In genomic region chr12:15001733-15002471, GRCh38 we compare ENCODE assay signal across 9 cellular contexts. TPM values are rescaled to one million over a fixed set of nuclear protein-coding genes. Genes with fewer than 3 reads are reported as not detected.
DNase-seq lines count a peak whose midpoint lies in the region; ATAC-seq and TF ChIP-seq lines count a peak whose summit lies in the region.
"Had no signal": no experiment of that assay in that cellular context is flagged by ENCODE, and none has a peak within 500 bp of the region (broad histone marks: within the 10 kb centered on the region; RNA-seq: fewer than 3 reads in every experiment).

No MANE protein-coding gene starts in this region.

- ATAC-seq in esophagus mucosa = no peak
- no peak for ATAC-seq in GM19455 (IDR thresholded peaks at IDR 0.05; ENCODE audit: unreplicated experiment)

- peaks cover 53% of the 10 kb centered on the region for H3K4me1 ChIP-seq in muscle layer of colon (ENCODE audit: insufficient read depth, low read length)
- peaks cover 15% of the 10 kb centered on the region for H3K4me1 ChIP-seq in vagina

- H3K27me3 ChIP-seq in muscle layer of colon (ENCODE audit: control insufficient read depth in 1 of 2, insufficient read depth in 2 of 2, low read length in 2 of 2) (no peaks in the 10 kb centered on the region), vagina (no peaks in the 10 kb centered on the region)

- H3K9me3 ChIP-seq in muscle layer of colon (ENCODE audit: low read length) = no peaks in the 10 kb centered on the region
- H3K9me3 ChIP-seq in vagina = no peaks in the 10 kb centered on the region

- H3K4me3 ChIP-seq in fibroblast of mammary gland (ENCODE audit: control insufficient read depth, low read depth, low read length) = no peak overlapping the region
- peak overlapping the region in 1 of 2 donors; percentile 17 for H3K4me3 ChIP-seq in muscle layer of colon (ENCODE audit: low read depth in 1 of 2, low read length in 2 of 2)
- H3K4me3 ChIP-seq in vagina = no peak overlapping the region

- TF ChIP-seq CTCF in fibroblast of mammary gland (conservative IDR thresholded peaks at IDR 0.05; ENCODE audit: control insufficient read depth, insufficient read depth, low read depth, low read length) (no peak), vagina (IDR thresholded peaks at IDR 0.05) (no peak)

- H3K36me3 ChIP-seq in muscle layer of colon (ENCODE audit: insufficient read depth, low read length) (no peaks in the 10 kb centered on the region), vagina (no peaks in the 10 kb centered on the region)

- TF ChIP-seq POLR2A in vagina (IDR thresholded peaks at IDR 0.05) = no peak

- peak; percentile 50 for DNase-seq in NCI-H2107 treated with DMSO at 0.1 percent for 48 hours (lab: John Stamatoyannopoulos, UW; ENCODE audit: unreplicated experiment)
- no peak for DNase-seq in NCI-H2107 (lab: John Stamatoyannopoulos, UW)
- peak; percentile 35 for DNase-seq in fibroblast of mammary gland (ENCODE audit: low read depth)
- no peak for DNase-seq in vagina (ENCODE audit: extremely low spot score in 2 of 2)
- DNase-seq in hepatic stellate cell (ENCODE audit: low spot score) = no peak

- H3K27ac ChIP-seq in muscle layer of colon (ENCODE audit: low read depth, low read length) (peak overlapping the region; percentile 74), vagina (peak overlapping the region; percentile 18)

- no peak overlapping the region for H3K9ac ChIP-seq in muscle layer of colon (ENCODE audit: low read length)

- intact Hi-C loops in vagina (cut with DNase I) = loop anchor here (10.0 kb wide), 1 partner anchor 253 kb away; no protein-coding TSS in a partner anchor

RNA-seq across cellular contexts. Expression of gene PDE6H, which starts 29.1 kb away (rescaled TPM):
- total RNA-seq in vagina = not detected
- total RNA-seq in esophagus mucosa = not detected
- total RNA-seq: dermis microvascular lymphatic vessel endothelial cell had no signal

RNA-seq across cellular contexts. Expression of gene ARHGDIB, which starts 40.5 kb away (rescaled TPM):
- 153 TPM for total RNA-seq in vagina
- 39.0 TPM for total RNA-seq in esophagus mucosa

Comparison
In these comparisons a context has a peak if more than half of its experiments do, and no peak if none do; other contexts are left out.
1. DNase-seq: peak in NCI-H2107 treated with DMSO at 0.1 percent for 48 hours (single experiment) and fibroblast of mammary gland (single experiment); none in NCI-H2107 (single experiment), vagina (0 of 2) and hepatic stellate cell (single experiment).